Comparison of ENCODE assay signal across 8 cellular contexts in genomic region chr5:56350595-56351170, GRCh38.
DNase-seq lines count a peak whose midpoint lies in the region; ATAC-seq and TF ChIP-seq lines count a peak whose summit lies in the region.

No MANE protein-coding gene starts in this region.

- intact Hi-C loops in activated B cell treated with CpG ODN at 0.5 μM for 24 hours (cut with micrococcal nuclease) (no loop called here), tibial artery (cut with DNase I; ENCODE audit: low total_unique reads) (no loop called here)

- TF ChIP-seq CTCF in activated B cell treated with CpG ODN at 0.5 μM for 24 hours (IDR thresholded peaks at IDR 0.05) = no peak
- TF ChIP-seq CTCF in tibial artery (IDR thresholded peaks at IDR 0.05) = no peak
- no peak for TF ChIP-seq CTCF in neural progenitor cell (IDR thresholded peaks at IDR 0.05)

- H3K9ac ChIP-seq in neural progenitor cell = no peak overlapping the region
- H3K9ac ChIP-seq in Karpas-422 (ENCODE audit: low read length) = no peak overlapping the region

- H3K9me2 ChIP-seq in Karpas-422 (replicated peaks; ENCODE audit: insufficient read depth, low read length) = no peaks in the 10 kb centered on the region

- H3K36me3 ChIP-seq in tibial artery (no peaks in the 10 kb centered on the region), neural progenitor cell (no peaks in the 10 kb centered on the region), Karpas-422 (ENCODE audit: insufficient read depth, low read length) (no peaks in the 10 kb centered on the region)

- ATAC-seq in activated B cell treated with CpG ODN at 0.5 μM for 24 hours (ENCODE audit: low read depth) = peak; percentile 34

- H3K4me1 Mint-ChIP-seq in activated B cell treated with CpG ODN at 0.5 μM for 24 hours = peaks cover 25% of the 10 kb centered on the region
- H3K4me1 Mint-ChIP-seq in neural progenitor cell = peaks cover 5% of the 10 kb centered on the region

- no peaks in the 10 kb centered on the region for H3K36me3 Mint-ChIP-seq in activated B cell treated with CpG ODN at 0.5 μM for 24 hours (ENCODE audit: low read depth)
- no peaks in the 10 kb centered on the region for H3K36me3 Mint-ChIP-seq in neural progenitor cell

- H3K27me3 Mint-ChIP-seq in activated B cell treated with CpG ODN at 0.5 μM for 24 hours (no peaks in the 10 kb centered on the region), neural progenitor cell (ENCODE audit: insufficient read depth, low read depth) (no peaks in the 10 kb centered on the region)

- H3K4me3 ChIP-seq in tibial artery (no peak overlapping the region), neural progenitor cell (no peak overlapping the region), Karpas-422 (ENCODE audit: low read length) (no peak overlapping the region)

- CTCF ChIA-PET in activated B cell treated with CpG ODN at 0.5 μM for 24 hours (lab: Charles Lee) = no interaction called here

- POLR2A ChIA-PET in activated B cell treated with CpG ODN at 0.5 μM for 24 hours (lab: Charles Lee) = no interaction called here

- DNase-seq in DMS153 (lab: John Stamatoyannopoulos, UW) (peak; percentile 2), DMS153 treated with DMSO at 0.1 percent for 48 hours (lab: John Stamatoyannopoulos, UW; ENCODE audit: unreplicated experiment) (no peak), activated B cell treated with CpG ODN at 0.5 μM for 24 hours (no peak), hepatic stellate cell (ENCODE audit: low spot score) (peak; percentile 87), tibial artery (peak; percentile 65 to 84), neural progenitor cell (ENCODE audit: low spot score) (no peak), Karpas-422 (no peak)
- no peak for DNase-seq in activated CD4-positive, alpha-beta T cell treated with anti-CD3 and anti-CD28 coated beads, Interleukin-2, amount 50 U/mL, for 4 hours

- H3K4me3 Mint-ChIP-seq in activated B cell treated with CpG ODN at 0.5 μM for 24 hours (no peak overlapping the region), neural progenitor cell (no peak overlapping the region)

- peaks cover 5% of the 10 kb centered on the region for H3K9me3 Mint-ChIP-seq in activated B cell treated with CpG ODN at 0.5 μM for 24 hours
- H3K9me3 Mint-ChIP-seq in neural progenitor cell = no peaks in the 10 kb centered on the region

- H3K9me3 ChIP-seq in tibial artery = no peaks in the 10 kb centered on the region
- no peaks in the 10 kb centered on the region for H3K9me3 ChIP-seq in neural progenitor cell (ENCODE audit: low read depth)
- no peaks in the 10 kb centered on the region for H3K9me3 ChIP-seq in Karpas-422 (ENCODE audit: low read length)

- H4K20me1 ChIP-seq in neural progenitor cell (ENCODE audit: low read depth) = no peaks in the 10 kb centered on the region
- no peaks in the 10 kb centered on the region for H4K20me1 ChIP-seq in Karpas-422 (ENCODE audit: insufficient read depth, low read depth, low read length)

- H3K27ac ChIP-seq in tibial artery = no peak overlapping the region
- H3K27ac ChIP-seq in neural progenitor cell = no peak overlapping the region
- H3K27ac ChIP-seq in Karpas-422 (ENCODE audit: low read length) = no peak overlapping the region

- no peak overlapping the region for H2AFZ ChIP-seq in neural progenitor cell (replicated peaks)
- no peak overlapping the region for H2AFZ ChIP-seq in Karpas-422 (ENCODE audit: low read length)

- H3K27ac Mint-ChIP-seq in activated B cell treated with CpG ODN at 0.5 μM for 24 hours (no peak overlapping the region), neural progenitor cell (no peak overlapping the region)

- H3K27me3 ChIP-seq in tibial artery = no peaks in the 10 kb centered on the region
- no peaks in the 10 kb centered on the region for H3K27me3 ChIP-seq in neural progenitor cell
- H3K27me3 ChIP-seq in Karpas-422 (ENCODE audit: low read length) = no peaks in the 10 kb centered on the region

- peaks cover 0 to 16% (median 4%) of the 10 kb centered on the region in 4 donors for H3K4me1 ChIP-seq in tibial artery
- no peaks in the 10 kb centered on the region for H3K4me1 ChIP-seq in neural progenitor cell
- H3K4me1 ChIP-seq in Karpas-422 (ENCODE audit: low read length) = peaks cover 3% of the 10 kb centered on the region

- H3K79me2 ChIP-seq in neural progenitor cell (ENCODE audit: low read depth) = no peaks in the 10 kb centered on the region
- H3K79me2 ChIP-seq in Karpas-422 (ENCODE audit: low read length) = no peaks in the 10 kb centered on the region

- H3F3A ChIP-seq in neural progenitor cell (ENCODE audit: low read depth) = no peaks in the 10 kb centered on the region

- H3K4me2 ChIP-seq in neural progenitor cell = no peak overlapping the region
- no peak overlapping the region for H3K4me2 ChIP-seq in Karpas-422 (ENCODE audit: low read depth, low read length, poor library complexity, severe bottlenecking)

Comparison
In these comparisons a context has a peak if more than half of its experiments do, and no peak if none do; other contexts are left out.
1. DNase-seq: peak in DMS153 (single experiment), hepatic stellate cell (single experiment) and tibial artery (2 of 2); none in DMS153 treated with DMSO at 0.1 percent for 48 hours (single experiment), activated B cell treated with CpG ODN at 0.5 μM for 24 hours (single experiment), neural progenitor cell (single experiment), Karpas-422 (single experiment) and activated CD4-positive, alpha-beta T cell treated with anti-CD3 and anti-CD28 coated beads, Interleukin-2, amount 50 U/mL, for 4 hours (0 of 2).